ENCODE assay signal across 8 cellular contexts in the genomic region with DNA sequence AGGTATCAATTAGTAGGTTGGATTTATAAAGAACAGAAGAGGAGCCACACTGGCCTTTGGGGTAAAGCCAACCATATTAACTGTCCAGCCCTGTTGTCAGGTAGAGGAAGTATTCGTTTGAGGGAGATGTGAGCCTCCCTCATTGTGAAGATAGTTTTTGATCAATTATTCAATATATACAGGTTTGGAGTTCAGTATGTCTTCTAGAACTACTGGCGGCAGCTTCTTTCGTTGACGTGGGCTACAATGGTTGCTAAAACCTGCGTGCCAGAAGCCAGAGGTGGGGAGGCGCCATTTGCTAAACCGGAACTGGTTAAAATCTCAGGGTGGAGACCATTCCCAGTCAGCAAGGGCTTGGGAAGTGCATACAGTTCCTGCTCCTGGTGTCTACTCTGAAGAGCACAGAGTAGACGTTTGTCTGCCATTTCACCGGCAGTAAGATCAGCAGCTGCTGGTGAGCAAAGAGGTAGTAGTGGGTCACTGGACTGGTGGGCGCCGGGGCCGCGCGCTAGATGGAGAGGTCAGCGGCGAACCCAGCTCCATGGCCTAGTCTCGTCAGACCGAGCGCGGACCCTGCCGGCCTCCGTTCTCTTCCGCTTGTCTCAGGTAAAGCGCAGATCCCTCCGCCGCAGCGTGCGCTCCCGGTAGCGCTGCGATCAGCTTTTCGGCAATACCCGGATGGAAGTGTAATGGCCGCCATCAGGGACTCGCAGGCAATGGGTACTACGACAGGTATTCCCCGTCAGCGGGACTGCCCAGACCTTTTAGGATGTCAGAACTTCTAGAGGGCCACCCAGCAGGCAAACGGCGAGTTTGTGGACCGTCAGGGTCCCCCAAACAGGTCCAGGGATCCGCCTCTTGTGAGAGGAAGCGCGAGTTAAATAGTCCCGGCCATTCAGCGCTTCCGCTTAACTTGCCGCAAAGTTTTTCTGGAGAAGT.
DNase-seq lines count a peak whose midpoint lies in the region; ATAC-seq lines count a peak whose summit lies in the region.

A gene with protein sequence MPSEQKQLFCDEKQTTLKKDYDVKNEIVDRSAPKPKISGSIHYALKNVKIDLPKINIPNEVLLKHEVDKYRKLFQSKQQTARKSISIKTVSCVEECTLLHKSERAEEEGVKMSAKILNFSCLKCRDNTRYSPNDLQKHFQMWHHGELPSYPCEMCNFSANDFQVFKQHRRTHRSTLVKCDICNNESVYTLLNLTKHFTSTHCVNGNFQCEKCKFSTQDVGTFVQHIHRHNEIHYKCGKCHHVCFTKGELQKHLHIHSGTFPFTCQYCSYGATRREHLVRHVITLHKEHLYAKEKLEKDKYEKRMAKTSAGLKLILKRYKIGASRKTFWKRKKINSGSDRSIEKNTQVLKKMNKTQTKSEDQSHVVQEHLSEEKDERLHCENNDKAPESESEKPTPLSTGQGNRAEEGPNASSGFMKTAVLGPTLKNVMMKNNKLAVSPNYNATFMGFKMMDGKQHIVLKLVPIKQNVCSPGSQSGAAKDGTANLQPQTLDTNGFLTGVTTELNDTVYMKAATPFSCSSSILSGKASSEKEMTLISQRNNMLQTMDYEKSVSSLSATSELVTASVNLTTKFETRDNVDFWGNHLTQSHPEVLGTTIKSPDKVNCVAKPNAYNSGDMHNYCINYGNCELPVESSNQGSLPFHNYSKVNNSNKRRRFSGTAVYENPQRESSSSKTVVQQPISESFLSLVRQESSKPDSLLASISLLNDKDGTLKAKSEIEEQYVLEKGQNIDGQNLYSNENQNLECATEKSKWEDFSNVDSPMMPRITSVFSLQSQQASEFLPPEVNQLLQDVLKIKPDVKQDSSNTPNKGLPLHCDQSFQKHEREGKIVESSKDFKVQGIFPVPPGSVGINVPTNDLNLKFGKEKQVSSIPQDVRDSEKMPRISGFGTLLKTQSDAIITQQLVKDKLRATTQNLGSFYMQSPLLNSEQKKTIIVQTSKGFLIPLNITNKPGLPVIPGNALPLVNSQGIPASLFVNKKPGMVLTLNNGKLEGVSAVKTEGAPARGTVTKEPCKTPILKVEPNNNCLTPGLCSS (N-terminal part only) (plus strand): TSS at position 911 of the 939 bp plus-strand sequence. CDS start 26,026 bp downstream, outside the sequence.

- peak; percentile 90 for DNase-seq in AG08395 (ENCODE audit: low spot score)
- peak; percentile 95 for DNase-seq in NCI-H2227 (lab: John Stamatoyannopoulos, UW; ENCODE audit: unreplicated experiment)
- DNase-seq in activated CD4-positive, CD25-positive, alpha-beta regulatory T cell (lab: John Stamatoyannopoulos, UW), result peak; percentile 73 to 79 (median 75)
- DNase-seq in caudate nucleus (lab: John Stamatoyannopoulos, UW), result peak; percentile 5 to 95 (median 84)
- peak; percentile 99 for DNase-seq in iris pigment epithelial cell (ENCODE audit: low read depth)
- peak; percentile 76 to 82 for DNase-seq in stimulated activated CD4-positive, alpha-beta T cell treated with anti-CD3 and anti-CD28 coated beads, Interleukin-12 subunit alpha, Interleukin-12 subunit beta, amount 100 ng/mL, for 24 hours (ENCODE audit: low read depth in 2 of 2)

- H3K27ac ChIP-seq in caudate nucleus (ENCODE audit: low read depth, low read length), result peak within 1 kb of the TSS; percentile 93

- ATAC-seq in GM18907 (IDR thresholded peaks at IDR 0.05; ENCODE audit: unreplicated experiment) (peak; percentile 80), HG03139 (IDR thresholded peaks at IDR 0.05; ENCODE audit: unreplicated experiment) (peak; percentile 66)

Comparison
In these comparisons a context has a peak if more than half of its experiments do, and no peak if none do; other contexts are left out.
1. Peak in every context shown above with its lines: DNase-seq, ATAC-seq and H3K27ac ChIP-seq.